8 cellular contexts compared by ENCODE assay signal in the genomic region with DNA sequence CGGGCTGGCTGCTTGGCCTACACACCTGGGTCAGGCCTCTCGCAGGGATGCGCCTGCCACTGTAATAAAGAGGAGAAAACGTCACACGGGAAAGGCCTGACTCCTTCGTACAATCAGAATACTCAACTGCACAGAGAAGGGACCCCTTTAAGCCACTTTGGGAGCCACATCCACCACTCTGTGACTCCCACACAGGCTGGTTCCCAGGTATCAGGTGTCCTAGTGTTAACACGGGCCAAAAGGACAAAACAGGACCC. TPM values are rescaled to one million over a fixed set of nuclear protein-coding genes. Genes with fewer than 3 reads are reported as not detected.
DNase-seq lines count a peak whose midpoint lies in the region; ATAC-seq, FAIRE-seq and TF ChIP-seq lines count a peak whose summit lies in the region.

No MANE protein-coding gene starts in this region.

- CTCF ChIA-PET in AG04450 (lab: Charles Lee), result no interaction called here

- H3K36me3 Mint-ChIP-seq in GM23338 (ENCODE audit: low read depth) (peaks cover 23% of the 10 kb centered on the region), astrocyte (ENCODE audit: low read depth, unreplicated experiment) (no peaks in the 10 kb centered on the region)

- H3K9me3 ChIP-seq in AG04450 (ENCODE audit: control insufficient read depth, insufficient read depth, low read length) (peaks cover 8% of the 10 kb centered on the region), astrocyte (ENCODE audit: insufficient read depth, low read depth, low read length) (no peaks in the 10 kb centered on the region)

- H4K20me1 ChIP-seq in GM23338 (replicated peaks; ENCODE audit: insufficient read depth) (no peaks in the 10 kb centered on the region), astrocyte (ENCODE audit: insufficient read depth, low read length) (no peaks in the 10 kb centered on the region)

- H3K27me3 ChIP-seq in AG04450 (ENCODE audit: control insufficient read depth, insufficient read depth, low read length) (no peaks in the 10 kb centered on the region), GM23338 (ENCODE audit: insufficient read depth) (no peaks in the 10 kb centered on the region), astrocyte (ENCODE audit: insufficient read depth, low read length) (no peaks in the 10 kb centered on the region)

- ATAC-seq in GM23338, result no peak
- ATAC-seq in HG03280 (IDR thresholded peaks at IDR 0.05; ENCODE audit: unreplicated experiment), result no peak
- ATAC-seq in GM18498 (IDR thresholded peaks at IDR 0.05; ENCODE audit: unreplicated experiment), result no peak

- H3K4me3 ChIP-seq in AG04450 (ENCODE audit: low read depth, low read length) (peak overlapping the region; percentile 73; the same call in 1 of the 2 replicates), GM23338 (peak overlapping the region; percentile 60), astrocyte (ENCODE audit: insufficient read depth, low read depth, low read length) (no peak overlapping the region)

- H3K4me2 ChIP-seq in GM23338, result peak overlapping the region; percentile 79
- H3K4me2 ChIP-seq in astrocyte (ENCODE audit: low read length), result peak overlapping the region; percentile 95

- peak overlapping the region; percentile 68 for H3K9ac ChIP-seq in astrocyte (ENCODE audit: low read length)

- peaks cover 86% of the 10 kb centered on the region for H3K9me3 Mint-ChIP-seq in GM23338
- H3K9me3 Mint-ChIP-seq in astrocyte (ENCODE audit: unreplicated experiment), result peaks cover 15% of the 10 kb centered on the region

- H3K27me3 Mint-ChIP-seq in GM23338 (ENCODE audit: insufficient read depth, low read depth, poor library complexity) (peaks cover 11% of the 10 kb centered on the region), astrocyte (ENCODE audit: low read depth, unreplicated experiment) (no peaks in the 10 kb centered on the region)

- H3K4me1 Mint-ChIP-seq in GM23338, result no peaks in the 10 kb centered on the region
- H3K4me1 Mint-ChIP-seq in astrocyte (ENCODE audit: low read depth, unreplicated experiment), result no peaks in the 10 kb centered on the region

- no peak overlapping the region for H2AFZ ChIP-seq in GM23338
- peak overlapping the region; percentile 100 for H2AFZ ChIP-seq in astrocyte (ENCODE audit: low read depth, low read length)

- H3K79me2 ChIP-seq in GM23338 (replicated peaks; ENCODE audit: insufficient read depth) (no peaks in the 10 kb centered on the region), astrocyte (ENCODE audit: insufficient read depth, low read length) (no peaks in the 10 kb centered on the region)

- no peaks in the 10 kb centered on the region for H3F3A ChIP-seq in GM23338 (replicated peaks; ENCODE audit: low read depth)

- TF ChIP-seq CTCF in AG04450 (IDR thresholded peaks at IDR 0.05; ENCODE audit: low read depth, low read length) (no peak), GM23338 (conservative IDR thresholded peaks at IDR 0.05; ENCODE audit: low read depth in 2 of 2) (no peak), astrocyte (IDR thresholded peaks at IDR 0.05; ENCODE audit: insufficient read depth, low read depth, low read length) (no peak)

- H3K9me2 ChIP-seq in GM23338 (ENCODE audit: insufficient read depth), result no peaks in the 10 kb centered on the region

- no peak for FAIRE-seq in astrocyte (lab: Jason Lieb, UNC)
- FAIRE-seq in frontal cortex (lab: Jason Lieb, UNC), result no peak

- H3K4me1 ChIP-seq in GM23338 (ENCODE audit: insufficient read depth), result no peaks in the 10 kb centered on the region
- no peaks in the 10 kb centered on the region for H3K4me1 ChIP-seq in astrocyte (ENCODE audit: insufficient read depth, low read length)

- H3K36me3 ChIP-seq in GM23338 (ENCODE audit: insufficient read depth) (no peaks in the 10 kb centered on the region), astrocyte (ENCODE audit: insufficient read depth, low read length) (no peaks in the 10 kb centered on the region)

- no peak overlapping the region for H3K27ac ChIP-seq in AG04450 (ENCODE audit: low read depth, low read length)
- no peak overlapping the region for H3K27ac ChIP-seq in GM23338 (ENCODE audit: low read depth)
- H3K27ac ChIP-seq in astrocyte (ENCODE audit: low read depth, low read length), result no peak overlapping the region

- H3K4me3 Mint-ChIP-seq in GM23338, result peak overlapping the region; percentile 81
- no peak overlapping the region for H3K4me3 Mint-ChIP-seq in astrocyte (ENCODE audit: unreplicated experiment)

- POLR2A ChIA-PET in AG04450 (lab: Yijun Ruan, JAX), result no interaction called here

- DNase-seq in AG04450 (ENCODE audit: low read depth, low spot score) (no peak), GM23338 (ENCODE audit: low spot score) (no peak), astrocyte (ENCODE audit: low read depth) (no peak), mucosa of gallbladder (ENCODE audit: low spot score) (peak; percentile 10), frontal cortex (ENCODE audit: low spot score in 2 of 2) (no peak), NCI-H1105 (lab: John Stamatoyannopoulos, UW) (no peak)

- H3K27ac Mint-ChIP-seq in GM23338, result peak overlapping the region; percentile 94
- no peak overlapping the region for H3K27ac Mint-ChIP-seq in astrocyte (ENCODE audit: unreplicated experiment)

TF ChIP-seq in GM23338, 12 proteins besides CTCF, POLR2A, EP300 and RAD21 (continues in another document):
- TF ChIP-seq JUNB (IDR thresholded peaks at IDR 0.05; ENCODE audit: unreplicated experiment) (no peak), NANOG (IDR thresholded peaks at IDR 0.05; ENCODE audit: borderline replicate concordance) (no peak)
- TF ChIP-seq, protein P1, sequence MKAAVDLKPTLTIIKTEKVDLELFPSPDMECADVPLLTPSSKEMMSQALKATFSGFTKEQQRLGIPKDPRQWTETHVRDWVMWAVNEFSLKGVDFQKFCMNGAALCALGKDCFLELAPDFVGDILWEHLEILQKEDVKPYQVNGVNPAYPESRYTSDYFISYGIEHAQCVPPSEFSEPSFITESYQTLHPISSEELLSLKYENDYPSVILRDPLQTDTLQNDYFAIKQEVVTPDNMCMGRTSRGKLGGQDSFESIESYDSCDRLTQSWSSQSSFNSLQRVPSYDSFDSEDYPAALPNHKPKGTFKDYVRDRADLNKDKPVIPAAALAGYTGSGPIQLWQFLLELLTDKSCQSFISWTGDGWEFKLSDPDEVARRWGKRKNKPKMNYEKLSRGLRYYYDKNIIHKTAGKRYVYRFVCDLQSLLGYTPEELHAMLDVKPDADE (IDR thresholded peaks at IDR 0.05), result no peak
- TF ChIP-seq, protein P2, sequence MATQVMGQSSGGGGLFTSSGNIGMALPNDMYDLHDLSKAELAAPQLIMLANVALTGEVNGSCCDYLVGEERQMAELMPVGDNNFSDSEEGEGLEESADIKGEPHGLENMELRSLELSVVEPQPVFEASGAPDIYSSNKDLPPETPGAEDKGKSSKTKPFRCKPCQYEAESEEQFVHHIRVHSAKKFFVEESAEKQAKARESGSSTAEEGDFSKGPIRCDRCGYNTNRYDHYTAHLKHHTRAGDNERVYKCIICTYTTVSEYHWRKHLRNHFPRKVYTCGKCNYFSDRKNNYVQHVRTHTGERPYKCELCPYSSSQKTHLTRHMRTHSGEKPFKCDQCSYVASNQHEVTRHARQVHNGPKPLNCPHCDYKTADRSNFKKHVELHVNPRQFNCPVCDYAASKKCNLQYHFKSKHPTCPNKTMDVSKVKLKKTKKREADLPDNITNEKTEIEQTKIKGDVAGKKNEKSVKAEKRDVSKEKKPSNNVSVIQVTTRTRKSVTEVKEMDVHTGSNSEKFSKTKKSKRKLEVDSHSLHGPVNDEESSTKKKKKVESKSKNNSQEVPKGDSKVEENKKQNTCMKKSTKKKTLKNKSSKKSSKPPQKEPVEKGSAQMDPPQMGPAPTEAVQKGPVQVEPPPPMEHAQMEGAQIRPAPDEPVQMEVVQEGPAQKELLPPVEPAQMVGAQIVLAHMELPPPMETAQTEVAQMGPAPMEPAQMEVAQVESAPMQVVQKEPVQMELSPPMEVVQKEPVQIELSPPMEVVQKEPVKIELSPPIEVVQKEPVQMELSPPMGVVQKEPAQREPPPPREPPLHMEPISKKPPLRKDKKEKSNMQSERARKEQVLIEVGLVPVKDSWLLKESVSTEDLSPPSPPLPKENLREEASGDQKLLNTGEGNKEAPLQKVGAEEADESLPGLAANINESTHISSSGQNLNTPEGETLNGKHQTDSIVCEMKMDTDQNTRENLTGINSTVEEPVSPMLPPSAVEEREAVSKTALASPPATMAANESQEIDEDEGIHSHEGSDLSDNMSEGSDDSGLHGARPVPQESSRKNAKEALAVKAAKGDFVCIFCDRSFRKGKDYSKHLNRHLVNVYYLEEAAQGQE (IDR thresholded peaks at IDR 0.05; ENCODE audit: unreplicated experiment), result no peak

RNA-seq across cellular contexts. Expression of a gene that starts 5.8 kb away (rescaled TPM):
- polyA plus RNA-seq in AG04450 (2011; rRNA removed) (4.9 and 5.1 TPM in 2 replicates), GM23338 (2016; fragmentation: Nextera tagmentation; extraction: Ambion mirVana) (2.6 and 4.6 TPM in 2 replicates)
- polyA minus RNA-seq in AG04450 (2011; rRNA and poly(A)+ RNA removed), result 10.9 and 14.5 TPM in 2 replicates
- 14.2 and 15.0 TPM in 2 replicates for total RNA-seq in GM23338 (2014; rRNA removed; shearing (Covaris generic))
- total RNA-seq in astrocyte (3.7 and 4.4 TPM in 2 replicates), mucosa of gallbladder (32.4 TPM), frontal cortex (42.0 TPM)
